Comparison of ENCODE assay signal across 22 cellular contexts in the genomic region with DNA sequence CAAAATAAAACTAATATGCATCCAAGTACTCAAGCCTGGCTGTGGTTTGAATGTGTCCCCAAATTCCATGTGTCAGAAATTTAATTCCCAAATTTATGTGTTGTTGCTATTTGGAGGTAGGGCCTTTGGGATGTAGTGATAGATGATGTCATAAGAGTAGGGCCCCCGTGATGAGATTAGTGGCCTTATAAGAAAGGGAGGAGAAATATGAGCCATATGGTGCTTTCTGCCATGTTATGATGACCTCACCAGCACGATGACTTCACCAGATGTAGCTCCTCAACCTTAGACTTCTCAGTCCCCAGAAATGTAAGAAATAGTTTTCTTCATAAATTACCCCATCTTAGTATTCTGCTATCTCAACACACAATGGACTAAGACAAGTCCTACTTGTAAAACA.
"Had no signal": no experiment of that assay in that cellular context is flagged by ENCODE, and none has a peak within 500 bp of the region (broad histone marks: within the 10 kb centered on the region; RNA-seq: fewer than 3 reads in every experiment).

No MANE protein-coding gene starts in this region.

- H3K4me3 ChIP-seq: MG63, SJCRH30 had no signal

- H3K36me3 ChIP-seq: MG63, SJCRH30 had no signal

- DNase-seq: KBM-7, MG63, NCI-H1092 treated with DMSO at 0.1 percent for 48 hours, NCI-H1436, NCI-H187, NCI-H2029, NCI-H2081 treated with DMSO at 0.1 percent for 48 hours, NCI-H2171, NCI-H226, NCI-H446, NCI-H510A, NCI-H524 treated with DMSO at 0.1 percent for 48 hours, NCI-H69, NCI-H774, PC-3, RPMI8226, SHP77, T-helper 1 cell, T-helper 17 cell had no signal

- H3K27ac ChIP-seq: HL-60, SJCRH30 had no signal

- H3K4me1 ChIP-seq: SJCRH30 had no signal

- FAIRE-seq: HTR-8/SVneo had no signal

- H3K27me3 ChIP-seq: MG63, SJCRH30 had no signal

- H3K9me3 ChIP-seq: MG63, SJCRH30 had no signal
